ENCODE assay signal across 20 cellular contexts in the genomic region with DNA sequence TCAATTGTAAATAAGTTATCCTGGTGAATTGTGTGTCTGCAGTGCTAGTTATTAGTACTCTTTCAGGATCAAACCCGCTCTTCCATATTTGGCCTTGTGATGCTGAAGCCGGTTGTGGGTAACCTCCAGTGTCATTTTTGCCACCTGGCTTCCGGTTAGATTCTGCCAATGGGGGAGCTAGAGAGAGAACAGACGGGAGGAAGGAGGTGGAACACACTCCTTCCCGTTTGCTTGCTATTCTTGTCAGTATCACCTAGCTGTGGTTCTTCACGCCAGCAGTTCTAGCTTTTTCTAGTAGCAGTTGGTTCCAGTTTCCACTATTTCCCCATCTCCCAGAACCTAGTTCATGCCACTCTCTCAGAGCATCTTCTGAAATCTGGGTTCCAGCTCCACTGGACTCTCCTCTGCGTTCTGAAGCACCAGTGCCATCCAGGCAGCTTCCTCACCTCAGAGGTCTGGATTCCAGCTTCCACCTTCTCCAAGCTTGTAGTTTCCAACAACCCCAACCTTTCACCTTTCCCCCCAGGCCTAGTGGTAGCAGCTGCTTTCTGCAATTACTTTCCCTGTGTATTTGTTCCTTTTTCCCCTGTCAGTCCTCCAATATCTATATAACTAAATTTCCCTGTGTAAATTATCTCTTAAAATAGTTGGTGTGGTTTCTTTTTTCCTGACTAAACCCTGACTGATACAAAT. TPM values are rescaled to one million over a fixed set of nuclear protein-coding genes. Genes with fewer than 3 reads are reported as not detected.
DNase-seq lines count a peak whose midpoint lies in the region; ATAC-seq, FAIRE-seq and TF ChIP-seq lines count a peak whose summit lies in the region.
"Had no signal": no experiment of that assay in that cellular context is flagged by ENCODE, and none has a peak within 500 bp of the region (broad histone marks: within the 10 kb centered on the region; RNA-seq: fewer than 3 reads in every experiment).

No MANE protein-coding gene starts in this region.

- H3K9me3 ChIP-seq in small intestine (ENCODE audit: control insufficient read depth, low read depth), result no peaks in the 10 kb centered on the region
- H3K9me3 ChIP-seq: heart left ventricle, sigmoid colon, testis had no signal

- peak; percentile 30 for ATAC-seq in GM18861 (IDR thresholded peaks at IDR 0.05; ENCODE audit: unreplicated experiment)
- ATAC-seq in HG03175 (IDR thresholded peaks at IDR 0.05; ENCODE audit: unreplicated experiment), result peak; percentile 59
- ATAC-seq in central memory CD8-positive, alpha-beta T cell (replicated peaks; ENCODE audit: extremely low read depth, poor library complexity, severe bottlenecking), result peak; percentile 32
- no peak for ATAC-seq in HG02571 (IDR thresholded peaks at IDR 0.05; ENCODE audit: unreplicated experiment)
- ATAC-seq: activated T-cell treated with anti-CD3 and anti-CD28 coated beads, Interleukin-2, amount 50 U/mL, for 72 hours; heart left ventricle had no signal

- no peak for FAIRE-seq in small intestine (lab: Jason Lieb, UNC)
- FAIRE-seq: keratinocyte had no signal

- TF ChIP-seq CTCF in GM10248 (IDR thresholded peaks at IDR 0.05; ENCODE audit: control extremely low read depth, extremely low read depth, low read depth, missing control alignments), result no peak

- 74 to 92% (median 83%) methylated on average over 7 of the region's 7 CpGs for WGBS in small intestine, 3 donors

- no peak overlapping the region for H3K27ac ChIP-seq in small intestine (ENCODE audit: low read depth in 1 of 2, low read length in 1 of 2)
- H3K27ac ChIP-seq: heart left ventricle, sigmoid colon, testis had no signal

- no peak overlapping the region for H3K4me3 Mint-ChIP-seq in central memory CD8-positive, alpha-beta T cell
- H3K4me3 Mint-ChIP-seq: activated T-cell treated with anti-CD3 and anti-CD28 coated beads, Interleukin-2, amount 50 U/mL, for 72 hours had no signal

- H3K27me3 ChIP-seq in small intestine (ENCODE audit: control insufficient read depth in 2 of 2, insufficient read depth in 2 of 2, low read length in 2 of 2), result no peaks in the 10 kb centered on the region
- H3K27me3 ChIP-seq: heart left ventricle, sigmoid colon, testis had no signal

- POLR2A ChIA-PET in GM10248 (lab: Yijun Ruan, JAX), result interaction anchor here (0.9 kb wide), 1 partner anchor 48 kb away, joined by 3 read pairs; no protein-coding TSS in a partner anchor

- no peak overlapping the region for H3K27ac Mint-ChIP-seq in central memory CD8-positive, alpha-beta T cell (ENCODE audit: low read depth)
- H3K27ac Mint-ChIP-seq: activated T-cell treated with anti-CD3 and anti-CD28 coated beads, Interleukin-2, amount 50 U/mL, for 72 hours had no signal

- H3K4me1 ChIP-seq in small intestine (ENCODE audit: control insufficient read depth in 2 of 2, insufficient read depth in 1 of 2, low read depth in 1 of 2, low read length in 1 of 2), result no peaks in the 10 kb centered on the region
- H3K4me1 ChIP-seq: heart left ventricle, testis had no signal

- peaks cover 15% of the 10 kb centered on the region for H3K4me1 Mint-ChIP-seq in central memory CD8-positive, alpha-beta T cell

- H3K36me3 Mint-ChIP-seq in central memory CD8-positive, alpha-beta T cell (ENCODE audit: insufficient read depth), result no peaks in the 10 kb centered on the region

- CTCF ChIA-PET in GM10248 (lab: Yijun Ruan, JAX), result interaction anchor here (1.1 to 2.6 kb wide), 7 partner anchors 9 to 173 kb away, joined by 3 to 9 read pairs (median 5); no protein-coding TSS in a partner anchor

- H3K36me3 ChIP-seq in small intestine (ENCODE audit: control insufficient read depth in 2 of 2, insufficient read depth in 2 of 2, low read length in 2 of 2), result no peaks in the 10 kb centered on the region
- H3K36me3 ChIP-seq: heart left ventricle, sigmoid colon had no signal

- DNase-seq in GM10248 (ENCODE audit: extremely low spot score) (peak; percentile 18), hypothalamus (lab: John Stamatoyannopoulos, UW) (no peak), small intestine (no peak)
- DNase-seq in central memory CD8-positive, alpha-beta T cell (ENCODE audit: low spot score in 2 of 2), result no peak
- DNase-seq in activated CD4-positive, alpha-beta T cell treated with anti-CD3 and anti-CD28 coated beads for 1 hour, result no peak
- DNase-seq: activated T-cell treated with anti-CD3 and anti-CD28 coated beads, Interleukin-2, amount 50 U/mL, for 72 hours; effector CD4-positive, alpha-beta T cell; heart left ventricle; midbrain; MM.1S; NCI-H187 treated with DMSO at 0.1 percent for 48 hours; NCI-H510A treated with DMSO at 0.1 percent for 48 hours; nucleus accumbens; sigmoid colon; stimulated activated CD4-positive, alpha-beta T cell treated with anti-CD3 and anti-CD28 coated beads, Interleukin-4, amount 100 ng/mL, for 1 hour; testis had no signal

- H3K27me3 Mint-ChIP-seq in central memory CD8-positive, alpha-beta T cell, result no peaks in the 10 kb centered on the region

- H3K9me3 Mint-ChIP-seq in central memory CD8-positive, alpha-beta T cell, result no peaks in the 10 kb centered on the region
- H3K9me3 Mint-ChIP-seq: activated T-cell treated with anti-CD3 and anti-CD28 coated beads, Interleukin-2, amount 50 U/mL, for 72 hours had no signal

- H3K4me3 ChIP-seq in small intestine (ENCODE audit: low read depth in 1 of 2, low read length in 2 of 2), result no peak overlapping the region
- H3K4me3 ChIP-seq: heart left ventricle, sigmoid colon, testis had no signal

RNA-seq across cellular contexts. Expression of gene PTP4A1, which starts 46.9 kb away (rescaled TPM):
- 10 to 100 TPM in 2 of 3 donors, 1 to 10 TPM in 1; 3.5 to 23.2 (median 19.7) TPM for polyA plus RNA-seq in small intestine
